In the genomic region with DNA sequence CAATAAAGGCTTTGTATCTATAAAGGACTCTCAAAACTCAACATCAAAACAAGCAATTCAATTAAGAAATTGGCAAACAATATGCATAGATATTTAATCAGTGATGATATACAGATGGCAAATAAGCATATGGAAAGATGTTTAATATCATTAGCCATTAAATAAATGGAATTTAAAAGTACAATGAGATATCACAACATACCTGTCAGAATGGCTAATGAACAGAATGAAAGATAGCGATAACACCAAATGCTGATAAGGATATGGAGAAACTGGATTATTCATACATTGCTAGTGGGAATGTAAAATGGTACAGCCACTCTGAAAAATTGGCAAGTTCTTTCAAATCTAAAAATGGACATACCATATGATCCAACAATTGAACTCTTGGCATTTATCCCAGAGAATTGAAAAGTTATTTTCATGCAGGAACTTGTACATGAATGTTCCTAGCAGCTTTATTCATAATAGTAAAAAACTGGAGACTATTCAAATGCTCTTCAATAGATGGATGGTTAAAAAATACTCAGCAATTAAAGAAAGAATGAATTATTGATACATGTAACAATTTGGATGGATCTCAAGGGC, we compare ENCODE assay signal across 18 cellular contexts.
"Had no signal": no experiment of that assay in that cellular context is flagged by ENCODE, and none has a peak within 500 bp of the region (broad histone marks: within the 10 kb centered on the region; RNA-seq: fewer than 3 reads in every experiment).

No MANE protein-coding gene starts in this region.

- H3K9me3 Mint-ChIP-seq: effector memory CD8-positive, alpha-beta T cell; immature natural killer cell had no signal

- H3K4me3 Mint-ChIP-seq: activated naive CD8-positive, alpha-beta T cell; effector memory CD8-positive, alpha-beta T cell; immature natural killer cell; naive thymus-derived CD8-positive, alpha-beta T cell had no signal

- H3K4me1 Mint-ChIP-seq: immature natural killer cell; naive thymus-derived CD8-positive, alpha-beta T cell had no signal

- H3K27ac Mint-ChIP-seq: activated naive CD8-positive, alpha-beta T cell; effector memory CD8-positive, alpha-beta T cell; immature natural killer cell; naive thymus-derived CD8-positive, alpha-beta T cell had no signal

- H3K4me3 ChIP-seq: colonic mucosa, mucosa of descending colon, stomach, tibial artery, uterus had no signal

- H3K36me3 Mint-ChIP-seq: activated naive CD8-positive, alpha-beta T cell; immature natural killer cell; naive thymus-derived CD8-positive, alpha-beta T cell had no signal

- DNase-seq: activated CD4-positive, alpha-beta T cell treated with anti-CD3 and anti-CD28 coated beads for 1 hour; activated CD4-positive, alpha-beta T cell treated with anti-CD3 and anti-CD28 coated beads, Interleukin-2, amount 50 U/mL, for 48 hours; activated gamma-delta T cell; activated T-cell treated with anti-CD3 and anti-CD28 coated beads, Interleukin-2, amount 50 U/mL, for 48 hours; amygdala; colonic mucosa; effector memory CD8-positive, alpha-beta T cell; erythroblast; immature natural killer cell; left colon; mucosa of descending colon; naive thymus-derived CD8-positive, alpha-beta T cell; retina; stimulated activated CD4-positive, alpha-beta T cell treated with anti-CD3 and anti-CD28 coated beads, Interleukin-4, amount 100 ng/mL, for 4 hours; stomach; tibial artery; uterus had no signal
